In the genomic region with DNA sequence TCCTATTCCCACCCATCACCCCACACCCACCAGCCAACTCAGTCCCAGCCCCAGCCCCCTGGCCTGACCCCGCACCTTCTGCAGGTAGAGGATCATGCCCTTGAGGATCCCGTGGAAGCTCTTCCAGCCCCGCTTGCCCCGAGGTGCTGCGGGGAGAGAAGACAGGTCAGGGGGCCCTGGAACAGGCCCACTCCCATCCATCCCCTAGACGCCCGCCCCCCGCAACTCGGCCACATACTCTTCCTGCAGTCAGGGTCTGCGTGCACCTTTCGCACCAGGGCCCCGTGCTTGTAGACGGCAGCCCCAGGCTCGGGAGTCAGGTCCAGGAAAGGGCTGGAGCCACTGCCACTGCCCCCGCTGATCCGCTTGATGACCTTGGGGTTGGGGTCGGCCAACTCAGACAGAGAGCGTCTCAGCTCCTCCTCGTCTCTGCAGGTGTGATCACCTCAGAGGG, we compare ENCODE assay signal across 1 cellular context.
TF ChIP-seq lines count a peak whose summit lies in the region.

No MANE protein-coding gene starts in this region.

TF ChIP-seq in K562, 482 proteins besides CTCF, POLR2A, EP300 and RAD21:
- TF ChIP-seq RBFOX2 (IDR thresholded peaks at IDR 0.05; ENCODE audit: low read depth, low read length) (0 out of 2 replicates have a peak, but pooled peaks have one; percentile 5), MIER1 (IDR thresholded peaks at IDR 0.05; ENCODE audit: low read depth) (no peak), POLR2G (IDR thresholded peaks at IDR 0.05; ENCODE audit: low read depth, low read length) (peak; percentile 68)
TF ChIP-seq in K562: peak in this region for 2.
